14 cellular contexts compared by ENCODE assay signal in the genomic region with DNA sequence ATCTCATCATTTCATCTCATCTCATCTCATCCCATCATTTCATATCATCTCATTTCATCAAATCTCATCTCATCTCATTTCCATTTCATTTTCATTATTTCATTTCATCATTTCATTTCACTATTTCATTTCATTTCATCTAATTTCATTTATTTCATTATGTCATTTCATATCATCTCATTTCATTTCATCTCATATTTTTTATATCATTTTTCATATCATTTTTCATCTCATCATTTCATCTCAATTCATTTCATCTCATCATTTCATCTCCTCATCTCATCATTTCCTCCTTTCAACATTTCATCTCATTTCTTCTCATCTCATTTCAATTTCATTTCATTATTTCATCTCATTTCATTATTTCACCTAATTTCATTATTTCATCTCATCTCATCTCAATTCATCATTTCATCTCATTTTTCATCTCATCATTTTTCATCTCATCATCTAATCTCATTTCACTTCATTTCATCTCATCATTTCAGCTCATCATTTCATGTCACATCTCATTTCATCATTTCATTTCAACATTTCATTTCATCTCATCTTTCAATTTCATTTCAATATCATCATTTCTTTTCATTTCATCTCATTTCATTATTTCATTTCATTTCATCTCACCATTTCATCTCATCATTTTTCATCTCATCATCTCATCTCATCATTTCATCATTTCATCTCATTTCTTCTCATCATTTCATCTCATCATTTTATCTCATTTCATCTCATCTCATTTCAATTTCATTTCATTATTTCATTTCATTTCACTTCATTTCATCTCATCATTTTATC. TPM values are rescaled to one million over a fixed set of nuclear protein-coding genes. Genes with fewer than 3 reads are reported as not detected.
A peak's percentile ranks its signal among the peaks of the same experiment; 100 is the strongest.
DNase-seq lines count a peak whose midpoint lies in the region; ATAC-seq, FAIRE-seq and TF ChIP-seq lines count a peak whose summit lies in the region.
"Not testable (repeated sequence)": the region's sequence is repeated elsewhere in the genome, so short reads cannot be mapped to it uniquely, and the experiment has no call there.
"Had no signal": no experiment of that assay in that cellular context is flagged by ENCODE, and none has a peak within 500 bp of the region (broad histone marks: within the 10 kb centered on the region; RNA-seq: fewer than 3 reads in every experiment).

No MANE protein-coding gene starts in this region.

- H3K4me1 ChIP-seq in A673 (ENCODE audit: insufficient read depth, low read length, poor library complexity, severe bottlenecking); CD8-positive, alpha-beta T cell (ENCODE audit: insufficient read depth, low read length); OCI-LY7 (ENCODE audit: insufficient read depth, low read length, poor library complexity, severe bottlenecking); K562 (replicated peaks in 1 of 2; ENCODE audit: control insufficient read depth in 2 of 2, insufficient read depth in 2 of 2, low read length in 2 of 2): not testable (repeated sequence)

- not testable (repeated sequence) for H3K27ac ChIP-seq in A673 (ENCODE audit: low read depth, low read length, poor library complexity, severe bottlenecking); CD8-positive, alpha-beta T cell (ENCODE audit: low read depth, low read length); OCI-LY7 (ENCODE audit: low read depth, low read length, poor library complexity, severe bottlenecking); K562 (ENCODE audit: extremely low read depth, low read depth, low read length)

- not testable (repeated sequence) for H3K9me2 ChIP-seq in OCI-LY7 (ENCODE audit: insufficient read depth, low read length)

- in situ Hi-C loops in K562 (cut with MboI): not testable (repeated sequence)

- not testable (repeated sequence) for H3K27me3 ChIP-seq in A673 (replicated peaks; ENCODE audit: insufficient read depth, low read depth, low read length, poor library complexity); CD8-positive, alpha-beta T cell (ENCODE audit: insufficient read depth, low read length); K562 (ENCODE audit: control insufficient read depth in 2 of 2, insufficient read depth in 2 of 2, low read length in 2 of 2)

- not testable (repeated sequence) for H3K9me3 Mint-ChIP-seq in CD8-positive, alpha-beta T cell; natural killer cell

- POLR2A ChIA-PET in A673 (lab: Charles Lee; ENCODE audit: low non-redundant PET); CD8-positive, alpha-beta T cell (lab: Charles Lee); K562 (lab: Yijun Ruan, JAX): not testable (repeated sequence)
- POLR2A ChIA-PET in OCI-LY7 (lab: Charles Lee): interaction anchor here (0.6 kb wide), 1 partner anchor 11 kb away, joined by 3 read pairs; no protein-coding TSS in a partner anchor

- TF ChIP-seq POLR2A in K562 (conservative IDR thresholded peaks at IDR 0.05): not testable (repeated sequence)

- not testable (repeated sequence) for TF ChIP-seq RAD21 in K562 (CRISPR knock-in tag; conservative IDR thresholded peaks at IDR 0.05 in 1 of 2, IDR thresholded peaks at IDR 0.05 in 1 of 2)

- not testable (repeated sequence) for H2AFZ ChIP-seq in OCI-LY7 (ENCODE audit: low read length); K562 (ENCODE audit: low read depth, low read length)

- CTCF ChIA-PET in A673 (lab: Charles Lee); CD8-positive, alpha-beta T cell (lab: Charles Lee); OCI-LY7 (lab: Charles Lee; ENCODE audit: unreplicated experiment); K562 (lab: Yijun Ruan, JAX; ENCODE audit: low intra/inter-chr PET ratio): not testable (repeated sequence)

- not testable (repeated sequence) for H3K4me1 Mint-ChIP-seq in CD8-positive, alpha-beta T cell (ENCODE audit: low read depth); natural killer cell

- TF ChIP-seq CTCF in A673 (conservative IDR thresholded peaks at IDR 0.05; ENCODE audit: low read depth, low read length); OCI-LY7 (conservative IDR thresholded peaks at IDR 0.05; ENCODE audit: low read length); K562 (IDR thresholded peaks at IDR 0.05 in 2 of 3, conservative IDR thresholded peaks at IDR 0.05 in 1 of 3; ENCODE audit: insufficient read depth in 2 of 3, low read depth in 1 of 3, low read length in 3 of 3): not testable (repeated sequence)
- peak; percentile 22 for TF ChIP-seq CTCF in CD8-positive, alpha-beta T cell (IDR thresholded peaks at IDR 0.05)
- peak; percentile 23 for TF ChIP-seq CTCF in natural killer cell (IDR thresholded peaks at IDR 0.05)

- not testable (repeated sequence) for H3K36me3 ChIP-seq in A673 (ENCODE audit: insufficient read depth, low read length, poor library complexity, severe bottlenecking); CD8-positive, alpha-beta T cell (ENCODE audit: insufficient read depth, low read length); OCI-LY7 (ENCODE audit: insufficient read depth, low read length); K562 (ENCODE audit: control insufficient read depth, insufficient read depth, low read length)

- H3K9me3 ChIP-seq in A673 (ENCODE audit: low read depth, low read length, poor library complexity, severe bottlenecking); CD8-positive, alpha-beta T cell (ENCODE audit: low read length); OCI-LY7 (ENCODE audit: low read length); K562 (replicated peaks; ENCODE audit: control insufficient read depth, insufficient read depth, low read depth, low read length): not testable (repeated sequence)

- BruUV-seq in A673 (replicated peaks; lab: Mats Ljungman, UMichigan): TSS peak; percentile 15
- BruUV-seq in OCI-LY7 (replicated peaks; lab: Mats Ljungman, UMichigan): TSS peak; percentile 31
- BruUV-seq in K562 (replicated peaks; lab: Mats Ljungman, UMichigan): TSS peak; percentile 26

- DNase-seq in A673 (ENCODE audit: low spot score); CD8-positive, alpha-beta T cell; OCI-LY7 (ENCODE audit: low spot score); K562 (ENCODE audit: extremely low read depth in 1 of 4, low spot score in 3 of 4); natural killer cell: not testable (repeated sequence)

- TF ChIP-seq EP300 in K562 (IDR thresholded peaks at IDR 0.05; ENCODE audit: low read length): not testable (repeated sequence)

- not testable (repeated sequence) for H3K36me3 Mint-ChIP-seq in CD8-positive, alpha-beta T cell; natural killer cell

- not testable (repeated sequence) for H3K27me3 Mint-ChIP-seq in CD8-positive, alpha-beta T cell (ENCODE audit: low read depth); natural killer cell (ENCODE audit: low read depth in 2 of 2)

- not testable (repeated sequence) for H3K4me3 Mint-ChIP-seq in CD8-positive, alpha-beta T cell; natural killer cell

- not testable (repeated sequence) for H4K20me1 ChIP-seq in OCI-LY7 (ENCODE audit: insufficient read depth, low read length); K562 (replicated peaks; ENCODE audit: control insufficient read depth, insufficient read depth, low read length)

- H3K9ac ChIP-seq in K562 (ENCODE audit: insufficient read depth in 1 of 2, low read depth in 2 of 2, low read length in 2 of 2): not testable (repeated sequence)

- H3K4me2 ChIP-seq in OCI-LY7 (ENCODE audit: low read length); K562 (ENCODE audit: insufficient read depth, low read length): not testable (repeated sequence)

- not testable (repeated sequence) for ATAC-seq in CD8-positive, alpha-beta T cell; K562; natural killer cell

- not testable (repeated sequence) for H3K27ac Mint-ChIP-seq in CD8-positive, alpha-beta T cell; natural killer cell

- intact Hi-C loops in A673 (cut with micrococcal nuclease; ENCODE audit: unreplicated experiment); CD8-positive, alpha-beta T cell (cut with DNase I, micrococcal nuclease); OCI-LY7 (cut with micrococcal nuclease; ENCODE audit: unreplicated experiment); K562 (cut with micrococcal nuclease); natural killer cell (cut with micrococcal nuclease): not testable (repeated sequence)

- not testable (repeated sequence) for H3K4me3 ChIP-seq in A673 (ENCODE audit: low read depth, low read length, poor library complexity, severe bottlenecking); CD8-positive, alpha-beta T cell (ENCODE audit: low read depth, low read length); OCI-LY7 (ENCODE audit: low read depth, low read length, poor library complexity, severe bottlenecking); K562

- H3K79me2 ChIP-seq in OCI-LY7 (ENCODE audit: insufficient read depth, low read depth, low read length); K562 (ENCODE audit: control insufficient read depth, insufficient read depth, low read length): not testable (repeated sequence)

- FAIRE-seq in K562 (lab: Jason Lieb, UNC): not testable (repeated sequence)

- H3K9me1 ChIP-seq in K562 (ENCODE audit: control insufficient read depth, insufficient read depth, low read length): not testable (repeated sequence)

RNA-seq across cellular contexts. Expression of a gene that starts 40.6 kb away (rescaled TPM):
- total RNA-seq in A673 (2021): not detected in 2 replicates
- not detected for total RNA-seq in CD8-positive, alpha-beta T cell
- total RNA-seq in OCI-LY7 (2014; rRNA removed; shearing (Covaris generic)): 3.6 and 7.0 TPM in 2 replicates
- total RNA-seq in OCI-LY7 (2022): 1.7 and 2.3 TPM in 2 replicates
- total RNA-seq in K562 (2011; cell fraction: chromatin; rRNA removed; ENCODE audit: low replicate concordance): not detected in 2 replicates
- total RNA-seq in K562 (2011; cell fraction: nucleolus; rRNA removed): not detected in 2 replicates
- not detected in 2 replicates for total RNA-seq in K562 (2011; cell fraction: nucleoplasm; rRNA removed)
- total RNA-seq in K562 (2014; rRNA removed): not detected in 2 replicates
- total RNA-seq in K562 (2014; rRNA removed; fragmentation: Illumina TruSeq; extraction: Trizol): not detected in 2 replicates
- not detected in 2 replicates for total RNA-seq in K562 (2015; rRNA removed; fragmentation: Illumina TruSeq; extraction: Trizol)
- total RNA-seq in K562 (2021): not detected in 2 replicates
- polyA plus RNA-seq in K562 (2011; rRNA removed): not detected in 2 replicates
- not detected in 2 replicates for polyA plus RNA-seq in K562 (2011; cell fraction: cytosol; rRNA removed)
- polyA plus RNA-seq in K562 (2011; cell fraction: nucleus; rRNA removed): not detected in 2 replicates
- not detected in 2 replicates for polyA plus RNA-seq in K562 (2012)
- polyA plus RNA-seq in K562 (2014; fragmentation: Illumina TruSeq; extraction: Trizol): not detected in 2 replicates
- polyA plus RNA-seq in K562 (2014; fragmentation: Nextera tagmentation; extraction: Ambion mirVana): not detected
- polyA plus RNA-seq in K562 (2014; rRNA removed): not detected in 2 replicates
- not detected in 2 replicates for polyA minus RNA-seq in K562 (2011; rRNA and poly(A)+ RNA removed)
- not detected in 2 replicates for polyA minus RNA-seq in K562 (2011; cell fraction: cytosol; rRNA and poly(A)+ RNA removed)
- not detected in 2 replicates for polyA minus RNA-seq in K562 (2011; cell fraction: nucleus; rRNA and poly(A)+ RNA removed)
- total RNA-seq in natural killer cell: not detected
- total RNA-seq: A172; CD4-positive, alpha-beta T cell; CD8-positive, alpha-beta memory T cell; Daoy; G401; GM12878 had no signal
- polyA plus RNA-seq: A549; AG04450; BJ; CD8-positive, alpha-beta memory T cell; GM12878 had no signal
